Comparison of ENCODE assay signal across 9 cellular contexts in genomic region chr3:120597445-120598049, GRCh38. TPM values are rescaled to one million over a fixed set of nuclear protein-coding genes. Genes with fewer than 3 reads are reported as not detected.
A peak's percentile ranks its signal among the peaks of the same experiment; 100 is the strongest.
DNase-seq lines count a peak whose midpoint lies in the region; ATAC-seq and TF ChIP-seq lines count a peak whose summit lies in the region.
"Had no signal": no experiment of that assay in that cellular context is flagged by ENCODE, and none has a peak within 500 bp of the region (broad histone marks: within the 10 kb centered on the region; RNA-seq: fewer than 3 reads in every experiment).

No MANE protein-coding gene starts in this region.

- H3K27ac ChIP-seq in KMS-11 (peak overlapping the region; percentile 45; the same call in 1 of the 2 replicates), vagina (peak overlapping the region; percentile 42)

- H3K79me2 ChIP-seq in KMS-11 (ENCODE audit: insufficient read depth, low read depth): peaks cover 39% of the 10 kb centered on the region

- H3K9ac ChIP-seq in ES-I3 (ENCODE audit: low read depth, low read length): peak overlapping the region; percentile 38; the same call in 1 of the 2 replicates
- no peak overlapping the region; the same call in 1 of the 2 replicates for H3K9ac ChIP-seq in KMS-11

- TF ChIP-seq POLR2A in vagina (IDR thresholded peaks at IDR 0.05): no peak

- H3K9me3 Mint-ChIP-seq in glutamatergic neuron (ENCODE audit: unreplicated experiment): peaks cover 5% of the 10 kb centered on the region

- no peak overlapping the region for H3K27ac Mint-ChIP-seq in glutamatergic neuron (ENCODE audit: unreplicated experiment)

- peak; percentile 44 for ATAC-seq in GM21390 (IDR thresholded peaks at IDR 0.05; ENCODE audit: unreplicated experiment)

- H3K4me3 ChIP-seq in KMS-11 (IDR thresholded peaks at IDR 0.05; ENCODE audit: insufficient read depth, low read depth, low read length): no peak overlapping the region
- H3K4me3 ChIP-seq in vagina: peak overlapping the region; percentile 23 to 83

- peaks cover 15% of the 10 kb centered on the region for H3K36me3 ChIP-seq in ES-I3 (ENCODE audit: insufficient read depth, low read length)
- H3K36me3 ChIP-seq in KMS-11 (ENCODE audit: insufficient read depth): no peaks in the 10 kb centered on the region
- H3K36me3 ChIP-seq in vagina: peaks cover 0 to 27% of the 10 kb centered on the region in 2 donors

- no peaks in the 10 kb centered on the region for H3K4me1 Mint-ChIP-seq in glutamatergic neuron (ENCODE audit: low read depth, unreplicated experiment)

- H3K4me2 ChIP-seq in KMS-11: peak overlapping the region; percentile 93

- H2AFZ ChIP-seq in KMS-11 (ENCODE audit: low read depth): no peak overlapping the region

- H3K36me3 Mint-ChIP-seq in glutamatergic neuron (ENCODE audit: unreplicated experiment): peaks cover 2% of the 10 kb centered on the region

- peaks cover 6% of the 10 kb centered on the region; the same call in 1 of the 2 replicates for H3K4me1 ChIP-seq in ES-I3 (ENCODE audit: insufficient read depth, low read length)
- H3K4me1 ChIP-seq in KMS-11 (ENCODE audit: low read depth, poor library complexity, severe bottlenecking): peaks cover 20% of the 10 kb centered on the region
- H3K4me1 ChIP-seq in vagina: peaks cover 38% of the 10 kb centered on the region
- H3K4me1 ChIP-seq: SJSA1 had no signal

- H3K4me3 Mint-ChIP-seq in glutamatergic neuron (ENCODE audit: unreplicated experiment): peak overlapping the region; percentile 84

- H3K9me3 ChIP-seq in ES-I3 (ENCODE audit: control insufficient read depth, insufficient read depth, low read length) (no peaks in the 10 kb centered on the region), vagina (no peaks in the 10 kb centered on the region)
- H3K9me3 ChIP-seq: SJSA1 had no signal

- TF ChIP-seq CTCF in KMS-11 (conservative IDR thresholded peaks at IDR 0.05; ENCODE audit: low read depth, low read length) (no peak), glutamatergic neuron (IDR thresholded peaks at IDR 0.05; ENCODE audit: partially characterized antibody, unreplicated experiment) (no peak), vagina (IDR thresholded peaks at IDR 0.05) (no peak)

- peaks cover 4% of the 10 kb centered on the region for H3K27me3 Mint-ChIP-seq in glutamatergic neuron (ENCODE audit: unreplicated experiment)

- DNase-seq in glutamatergic neuron (no peak), vagina (ENCODE audit: extremely low spot score in 2 of 2) (no peak), DMS 273 treated with DMSO at 0.1 percent for 48 hours (lab: John Stamatoyannopoulos, UW) (no peak), iPS-NIHi11 (ENCODE audit: low spot score) (no peak)
- DNase-seq in stimulated activated CD4-positive, alpha-beta T cell treated with anti-CD3 and anti-CD28 coated beads, Interleukin-4, amount 100 ng/mL, for 4 hours: no peak

- no peaks in the 10 kb centered on the region; the same call in 1 of the 2 replicates for H4K20me1 ChIP-seq in KMS-11 (ENCODE audit: insufficient read depth)

- H3K27me3 ChIP-seq in KMS-11 (ENCODE audit: insufficient read depth, low read depth): no peaks in the 10 kb centered on the region
- H3K27me3 ChIP-seq in vagina: no peaks in the 10 kb centered on the region
- H3K27me3 ChIP-seq: SJSA1 had no signal

- intact Hi-C loops in vagina (cut with DNase I): loop anchor here (10.0 kb wide), 1 partner anchor 147 kb away; the partner anchor contains the start of genes GTF2E1 and RABL3

RNA-seq across cellular contexts. Expression of gene NDUFB4, which starts 1.4 kb away (rescaled TPM):
- total RNA-seq in glutamatergic neuron (ENCODE audit: unreplicated experiment): 119 TPM
- total RNA-seq in vagina: 82.5 TPM
